9 cellular contexts compared by ENCODE assay signal in genomic region chr3:29183346-29184087, GRCh38.
DNase-seq lines count a peak whose midpoint lies in the region; ATAC-seq lines count a peak whose summit lies in the region.
"Had no signal": no experiment of that assay in that cellular context is flagged by ENCODE, and none has a peak within 500 bp of the region (broad histone marks: within the 10 kb centered on the region; RNA-seq: fewer than 3 reads in every experiment).

No MANE protein-coding gene starts in this region.

- peak; percentile 42 for DNase-seq in AG08395 (ENCODE audit: low spot score)
- peak; percentile 47 for DNase-seq in HS-27A (ENCODE audit: low read depth)
- peak in 1 of 2 donors; percentile 14 for DNase-seq in activated naive CD4-positive, alpha-beta T cell treated with anti-CD3 and anti-CD28 coated beads, Interleukin-2, amount 50 U/mL, for 72 hours (ENCODE audit: low spot score in 2 of 2)
- DNase-seq in foreskin melanocyte: peak; percentile 59
- DNase-seq in NCI-H1105 treated with DMSO at 0.1 percent for 48 hours (lab: John Stamatoyannopoulos, UW): no peak
- DNase-seq in DMS79 treated with DMSO at 0.1 percent for 48 hours (lab: John Stamatoyannopoulos, UW): no peak
- DNase-seq: NCI-H1694 had no signal

- peaks cover 6 to 8% of the 10 kb centered on the region in 2 donors for H3K9me3 Mint-ChIP-seq in activated naive CD4-positive, alpha-beta T cell treated with anti-CD3 and anti-CD28 coated beads, Interleukin-2, amount 50 U/mL, for 72 hours

- H3K36me3 Mint-ChIP-seq in activated naive CD4-positive, alpha-beta T cell treated with anti-CD3 and anti-CD28 coated beads, Interleukin-2, amount 50 U/mL, for 72 hours: peaks cover 5 to 8% of the 10 kb centered on the region in 2 donors

- peak overlapping the region in 1 of 2 donors; percentile 78 for H3K27ac Mint-ChIP-seq in activated naive CD4-positive, alpha-beta T cell treated with anti-CD3 and anti-CD28 coated beads, Interleukin-2, amount 50 U/mL, for 72 hours

- ATAC-seq in activated naive CD4-positive, alpha-beta T cell treated with anti-CD3 and anti-CD28 coated beads, Interleukin-2, amount 50 U/mL, for 72 hours: peak; percentile 28 to 75
- ATAC-seq in HG03521 (IDR thresholded peaks at IDR 0.05; ENCODE audit: unreplicated experiment): no peak
- no peak for ATAC-seq in GM21529 (IDR thresholded peaks at IDR 0.05; ENCODE audit: unreplicated experiment)

Comparison
In these comparisons a context has a peak if more than half of its experiments do, and no peak if none do; other contexts are left out.
1. DNase-seq: peak in AG08395 (single experiment), HS-27A (single experiment) and foreskin melanocyte (single experiment); none in NCI-H1105 treated with DMSO at 0.1 percent for 48 hours (single experiment) and DMS79 treated with DMSO at 0.1 percent for 48 hours (single experiment).
2. ATAC-seq: peak in activated naive CD4-positive, alpha-beta T cell treated with anti-CD3 and anti-CD28 coated beads, Interleukin-2, amount 50 U/mL, for 72 hours (2 of 2); none in HG03521 (single experiment) and GM21529 (single experiment).